Comparison of ENCODE assay signal across 2 cellular contexts in the genomic region with DNA sequence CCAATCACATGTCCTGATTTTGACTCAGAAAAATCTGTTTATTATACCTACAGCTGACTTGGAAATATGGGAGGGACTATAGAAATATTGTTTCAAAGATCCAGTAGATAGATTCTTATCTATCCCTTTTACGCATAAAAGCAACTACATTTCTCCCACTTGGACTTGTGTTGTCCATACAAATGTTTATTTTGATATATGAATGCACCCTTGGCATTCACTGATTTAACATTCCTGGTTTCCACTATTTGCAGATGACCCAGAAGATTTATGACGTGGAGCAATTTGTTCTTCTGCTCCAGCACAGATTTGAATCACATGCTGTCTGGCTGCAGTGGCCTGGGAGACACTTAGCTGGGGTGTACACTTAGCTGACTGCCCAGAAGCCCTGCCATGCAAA.
TF ChIP-seq lines count a peak whose summit lies in the region.

No MANE protein-coding gene starts in this region.

TF ChIP-seq in HEK293, 187 proteins besides CTCF, POLR2A, EP300 and RAD21 (continued from another document):
- TF ChIP-seq, protein P1, sequence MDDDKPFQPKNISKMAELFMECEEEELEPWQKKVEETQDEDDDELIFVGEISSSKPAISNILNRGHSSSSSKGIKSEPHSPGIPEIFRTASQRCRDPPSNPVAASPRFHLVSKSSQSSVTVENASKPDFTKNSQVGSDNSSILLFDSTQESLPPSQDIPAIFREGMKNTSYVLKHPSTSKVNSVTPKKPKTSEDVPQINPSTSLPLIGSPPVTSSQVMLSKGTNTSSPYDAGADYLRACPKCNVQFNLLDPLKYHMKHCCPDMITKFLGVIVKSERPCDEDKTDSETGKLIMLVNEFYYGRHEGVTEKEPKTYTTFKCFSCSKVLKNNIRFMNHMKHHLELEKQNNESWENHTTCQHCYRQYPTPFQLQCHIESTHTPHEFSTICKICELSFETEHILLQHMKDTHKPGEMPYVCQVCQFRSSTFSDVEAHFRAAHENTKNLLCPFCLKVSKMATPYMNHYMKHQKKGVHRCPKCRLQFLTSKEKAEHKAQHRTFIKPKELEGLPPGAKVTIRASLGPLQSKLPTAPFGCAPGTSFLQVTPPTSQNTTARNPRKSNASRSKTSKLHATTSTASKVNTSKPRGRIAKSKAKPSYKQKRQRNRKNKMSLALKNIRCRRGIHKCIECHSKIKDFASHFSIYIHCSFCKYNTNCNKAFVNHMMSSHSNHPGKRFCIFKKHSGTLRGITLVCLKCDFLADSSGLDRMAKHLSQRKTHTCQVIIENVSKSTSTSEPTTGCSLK (tag by site-specific recombination; IDR thresholded peaks at IDR 0.05): no peak
- TF ChIP-seq ZBTB48 (tag by site-specific recombination; IDR thresholded peaks at IDR 0.05): no peak

TF ChIP-seq in K562, 482 proteins besides CTCF, POLR2A, EP300 and RAD21 (continued from another document):
- TF ChIP-seq REST (CRISPR knock-in tag; IDR thresholded peaks at IDR 0.05; ENCODE audit: low read depth) (no peak), RCOR1 (IDR thresholded peaks at IDR 0.05; ENCODE audit: borderline replicate concordance in 1 of 2, low read depth in 2 of 2, low read length in 2 of 2) (peak in 1 of 2 experiments; percentile 14; a peak in 1 of 4 replicates), KDM1A (IDR thresholded peaks at IDR 0.05) (peak; percentile 72 to 79), CBX8 (IDR thresholded peaks at IDR 0.05; ENCODE audit: borderline replicate concordance, extremely low read depth, low read depth, low read length, poor library complexity, severe bottlenecking) (no peak), PHF21A (IDR thresholded peaks at IDR 0.05; ENCODE audit: borderline replicate concordance, low read depth) (0 out of 2 replicates have a peak, but pooled peaks have one; percentile 23)
TF ChIP-seq in K562: peak in this region for 5.
